In genomic region chr10:541750-542371, GRCh38 we compare ENCODE assay signal across 1 cellular context.
TF ChIP-seq lines count a peak whose summit lies in the region.

No MANE protein-coding gene starts in this region.

TF ChIP-seq in GM12878, 131 proteins besides CTCF, POLR2A, EP300 and RAD21 (continued from another document):
- no peak for TF ChIP-seq CUX1 (IDR thresholded peaks at IDR 0.05; ENCODE audit: insufficient replicate concordance, low read depth, low read length)
- TF ChIP-seq IRF3 (IDR thresholded peaks at IDR 0.05), result no peak
- no peak for TF ChIP-seq JUND (IDR thresholded peaks at IDR 0.05; ENCODE audit: low read depth, low read length)
- TF ChIP-seq SREBF2 (IDR thresholded peaks at IDR 0.05; ENCODE audit: low read length), result no peak
